Comparison of ENCODE assay signal across 8 cellular contexts in the genomic region with DNA sequence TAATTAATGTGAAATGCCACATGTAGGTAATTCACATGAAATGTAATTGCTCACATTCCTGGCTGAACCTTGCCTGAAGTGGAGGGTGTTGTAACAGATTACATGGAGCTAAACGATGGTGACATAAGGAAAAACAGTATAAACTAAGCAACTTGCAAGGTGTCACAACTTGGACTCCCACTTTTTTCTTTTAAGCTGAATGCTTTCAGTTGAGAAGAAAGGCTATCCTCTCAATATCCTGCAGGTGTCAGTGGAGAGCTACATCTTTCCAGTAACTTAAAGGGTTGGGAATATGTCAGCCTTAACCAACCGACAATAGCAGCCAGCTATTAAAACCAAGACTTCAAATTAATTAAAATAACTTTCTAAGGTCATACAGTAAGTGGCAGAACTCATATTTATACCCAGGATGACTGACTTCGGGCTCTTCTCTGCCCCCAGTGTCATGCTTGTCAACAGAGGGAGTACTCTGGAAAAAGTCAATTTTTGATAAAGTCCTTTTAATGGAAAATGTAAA. TPM values are rescaled to one million over a fixed set of nuclear protein-coding genes. Genes with fewer than 3 reads are reported as not detected.
DNase-seq lines count a peak whose midpoint lies in the region; ATAC-seq and TF ChIP-seq lines count a peak whose summit lies in the region.

No MANE protein-coding gene starts in this region.

- POLR2A ChIA-PET in CD8-positive, alpha-beta T cell (lab: Charles Lee) = interaction anchor here (0.5 to 2.2 kb wide), 7 partner anchors 13 to 719 kb away, joined by 3 to 7 read pairs (median 4); a partner anchor contains a TSS

- CTCF ChIA-PET in CD8-positive, alpha-beta T cell (lab: Charles Lee) = interaction anchor here (0.6 to 10.9 kb wide), 37 partner anchors 8 to 847 kb away, joined by 3 to 268 read pairs (median 4); a partner anchor contains a TSS

- peaks cover 2% of the 10 kb centered on the region for H3K4me1 Mint-ChIP-seq in CD8-positive, alpha-beta T cell (ENCODE audit: low read depth)

- no peaks in the 10 kb centered on the region for H3K27me3 Mint-ChIP-seq in CD8-positive, alpha-beta T cell (ENCODE audit: low read depth)

- TF ChIP-seq RAD21 in liver (IDR thresholded peaks at IDR 0.05) = peak; percentile 91 to 95

- intact Hi-C loops in CD8-positive, alpha-beta T cell (cut with DNase I, micrococcal nuclease) = loop anchor here (1.0 to 5.0 kb wide), 6 partner anchors 462 to 811 kb away; no protein-coding TSS in a partner anchor
- intact Hi-C loops in colonic mucosa (cut with DNase I) (loop anchor here (5.0 kb wide), 2 partner anchors 461 to 556 kb away; no protein-coding TSS in a partner anchor), transverse colon (cut with DNase I; ENCODE audit: low total_unique reads) (loop anchor here (10.0 kb wide), 1 partner anchor 658 kb away; no protein-coding TSS in a partner anchor)

- H3K36me3 Mint-ChIP-seq in CD8-positive, alpha-beta T cell = peaks cover 63% of the 10 kb centered on the region

- H3K36me3 ChIP-seq in CD8-positive, alpha-beta T cell (ENCODE audit: insufficient read depth, low read length) = peaks cover 24% of the 10 kb centered on the region
- H3K36me3 ChIP-seq in HUES48 (ENCODE audit: control insufficient read depth, insufficient read depth, low read length) (peaks cover 79% of the 10 kb centered on the region), colonic mucosa (no peaks in the 10 kb centered on the region), liver (ENCODE audit: control insufficient read depth in 4 of 4, insufficient read depth in 3 of 4, low read depth in 1 of 4, low read length in 3 of 4) (peaks cover 3 to 17% (median 11%) of the 10 kb centered on the region in 4 donors), transverse colon (peaks cover 0 to 3% (median 0%) of the 10 kb centered on the region in 4 donors)

- TF ChIP-seq POLR2A in transverse colon (IDR thresholded peaks at IDR 0.05) = no peak

- 9% methylated on average over 3 of the region's 3 CpGs for WGBS in liver
- WGBS in transverse colon (ENCODE audit: low coverage in 1 of 2), 2 donors = 9 to 21% methylated on average over 2 to 3 of the region's 3 CpGs

- no peaks in the 10 kb centered on the region for H3K27me3 ChIP-seq in CD8-positive, alpha-beta T cell (ENCODE audit: insufficient read depth, low read length)
- no peaks in the 10 kb centered on the region for H3K27me3 ChIP-seq in HUES48 (ENCODE audit: control insufficient read depth, insufficient read depth, low read length)
- no peaks in the 10 kb centered on the region for H3K27me3 ChIP-seq in colonic mucosa
- H3K27me3 ChIP-seq in liver (ENCODE audit: control insufficient read depth in 4 of 4, insufficient read depth in 4 of 4, low read length in 3 of 4) = no peaks in the 10 kb centered on the region
- no peaks in the 10 kb centered on the region for H3K27me3 ChIP-seq in transverse colon

- H3K9me3 Mint-ChIP-seq in CD8-positive, alpha-beta T cell = no peaks in the 10 kb centered on the region

- H3K4me3 ChIP-seq in CD8-positive, alpha-beta T cell (ENCODE audit: low read depth, low read length) = no peak overlapping the region
- H3K4me3 ChIP-seq in HUES48 (ENCODE audit: low read depth, low read length) (no peak overlapping the region), colonic mucosa (no peak overlapping the region), liver (ENCODE audit: low read depth in 1 of 3, low read length in 3 of 3) (no peak overlapping the region), transverse colon (no peak overlapping the region)

- ATAC-seq in CD8-positive, alpha-beta T cell = peak; percentile 75
- peak; percentile 61 for ATAC-seq in GM18858 (IDR thresholded peaks at IDR 0.05; ENCODE audit: unreplicated experiment)

- H3K9ac ChIP-seq in HUES48 (ENCODE audit: low read depth, low read length) (no peak overlapping the region), colonic mucosa (ENCODE audit: low read depth in 2 of 2, low read length in 2 of 2) (no peak overlapping the region), liver (ENCODE audit: low read depth in 1 of 2, low read length in 2 of 2) (no peak overlapping the region)

- in situ Hi-C loops in transverse colon (cut with MboI; ENCODE audit: low pct_ligation_motif_present in 1 of 4, low pct_unique_long_range_greater_than_20kb in 1 of 4, low sequenced_read_pairs in 3 of 4) = loop anchor here in 3 of 4 donors (5.0 to 25.0 kb wide), 2 partner anchors 354 to 556 kb away; a partner anchor contains a TSS

- DNase-seq in CD8-positive, alpha-beta T cell = peak in 1 of 7 experiments; percentile 17
- DNase-seq in OCI-M1 (lab: John Stamatoyannopoulos, UW) = peak; percentile 83
- peak; percentile 27 for DNase-seq in colonic mucosa
- DNase-seq in transverse colon = no peak
- no peak for DNase-seq in HuH-7.5 (ENCODE audit: low spot score)

- H3K4me3 Mint-ChIP-seq in CD8-positive, alpha-beta T cell = no peak overlapping the region

- no peak overlapping the region for H3K27ac Mint-ChIP-seq in CD8-positive, alpha-beta T cell

- peak; percentile 83 for TF ChIP-seq CTCF in CD8-positive, alpha-beta T cell (IDR thresholded peaks at IDR 0.05)
- TF ChIP-seq CTCF in colonic mucosa (IDR thresholded peaks at IDR 0.05) = peak; percentile 80
- TF ChIP-seq CTCF in liver (IDR thresholded peaks at IDR 0.05; ENCODE audit: low read depth, low read length, missing input control) = peak; percentile 82
- TF ChIP-seq CTCF in transverse colon (IDR thresholded peaks at IDR 0.05) = peak; percentile 61 to 83 (median 80)

- H3K4me1 ChIP-seq in CD8-positive, alpha-beta T cell (ENCODE audit: insufficient read depth, low read length) = no peaks in the 10 kb centered on the region
- H3K4me1 ChIP-seq in HUES48 (ENCODE audit: control insufficient read depth, insufficient read depth, low read length) (no peaks in the 10 kb centered on the region), colonic mucosa (no peaks in the 10 kb centered on the region), liver (ENCODE audit: control insufficient read depth in 4 of 4, insufficient read depth in 4 of 4, low read length in 3 of 4) (peaks cover 11 to 47% (median 28%) of the 10 kb centered on the region in 4 donors), transverse colon (peaks cover 0 to 12% (median 0%) of the 10 kb centered on the region in 4 donors)

- TF ChIP-seq EP300 in transverse colon (IDR thresholded peaks at IDR 0.05; ENCODE audit: low read depth) = no peak

- H3K27ac ChIP-seq in CD8-positive, alpha-beta T cell (ENCODE audit: low read depth, low read length) = no peak overlapping the region
- H3K27ac ChIP-seq in HUES48 (ENCODE audit: low read depth, low read length) (peak overlapping the region; percentile 18), colonic mucosa (no peak overlapping the region), liver (ENCODE audit: low read depth in 1 of 2, low read length in 2 of 2) (no peak overlapping the region), transverse colon (peak overlapping the region in 1 of 4 donors; percentile 19)

- no peaks in the 10 kb centered on the region for H3K9me3 ChIP-seq in CD8-positive, alpha-beta T cell (ENCODE audit: low read length)
- H3K9me3 ChIP-seq in HUES48 (ENCODE audit: control insufficient read depth, insufficient read depth, low read length) (no peaks in the 10 kb centered on the region), colonic mucosa (no peaks in the 10 kb centered on the region), liver (ENCODE audit: control insufficient read depth in 4 of 4, low read length in 3 of 4) (no peaks in the 10 kb centered on the region), transverse colon (no peaks in the 10 kb centered on the region)

TF ChIP-seq in liver, 16 proteins besides CTCF, POLR2A, EP300 and RAD21:
- TF ChIP-seq HNF4A (conservative IDR thresholded peaks at IDR 0.05) = peak in 1 of 2 donors; percentile 19
- no peak for TF ChIP-seq FOXA1 (IDR thresholded peaks at IDR 0.05)
- no peak for TF ChIP-seq FOXA2 (IDR thresholded peaks at IDR 0.05)
- no peak for TF ChIP-seq JUND (IDR thresholded peaks at IDR 0.05)
- TF ChIP-seq GABPA (IDR thresholded peaks at IDR 0.05 in 1 of 2, conservative IDR thresholded peaks at IDR 0.05 in 1 of 2) = no peak
TF ChIP-seq in liver: peak in this region for 1.

RNA-seq across cellular contexts. Expression of a gene that starts 33.7 kb away (rescaled TPM):
- 10 to 100 TPM; 26.6 to 29.1 TPM for total RNA-seq in CD8-positive, alpha-beta T cell
- total RNA-seq in colonic mucosa (10 to 100 TPM; 18.7 to 34.9 TPM), liver (10 to 100 TPM; 13.7 to 26.0 TPM), transverse colon (10 to 100 TPM in 3 of 4 donors, 1 to 10 TPM in 1; 1.4 to 21.3 (median 17.6) TPM)
- polyA plus RNA-seq in liver = 10 to 100 TPM; 18.6 to 31.8 TPM

Comparison
In these comparisons a context has a peak if more than half of its experiments do, and no peak if none do; other contexts are left out.
1. DNase-seq: peak in OCI-M1 (single experiment) and colonic mucosa (single experiment); none in transverse colon (single experiment) and HuH-7.5 (single experiment).
2. Peak in every context shown above with its lines, with median percentiles within 50 percentile points of each other: CTCF ChIP-seq.